In genomic region chr17:62161405-62162148, GRCh38 we compare ENCODE assay signal across 21 cellular contexts.
"Had no signal": no experiment of that assay in that cellular context is flagged by ENCODE, and none has a peak within 500 bp of the region (broad histone marks: within the 10 kb centered on the region; RNA-seq: fewer than 3 reads in every experiment).

No MANE protein-coding gene starts in this region.

- H3K9me3 ChIP-seq: SJSA1 had no signal

- H3K4me3 ChIP-seq: SJSA1, SK-N-MC had no signal

- FAIRE-seq: RCC 7860 had no signal

- H3K4me1 ChIP-seq: SJSA1 had no signal

- H3K36me3 ChIP-seq: SJSA1 had no signal

- H3K27me3 ChIP-seq: SJSA1 had no signal

- H3K9ac ChIP-seq: KMS-11 had no signal

- H3K27ac ChIP-seq: KMS-11, SJSA1, SK-N-MC had no signal

- DNase-seq: IMR-90, MV-4-11, NCI-H1048, NCI-H1105, NCI-H1417, NCI-H1436 treated with DMSO at 0.1 percent for 48 hours, NCI-H1694, NCI-H187 treated with DMSO at 0.1 percent for 48 hours, NCI-H2081, NCI-H2107, NCI-H2227 treated with DMSO at 0.1 percent for 48 hours, NCI-H526 treated with DMSO at 0.1 percent for 48 hours, NCI-H774, Right ventricle myocardium superior, RPMI8226, SIG-M5, T-helper 1 cell had no signal
